In the genomic region with DNA sequence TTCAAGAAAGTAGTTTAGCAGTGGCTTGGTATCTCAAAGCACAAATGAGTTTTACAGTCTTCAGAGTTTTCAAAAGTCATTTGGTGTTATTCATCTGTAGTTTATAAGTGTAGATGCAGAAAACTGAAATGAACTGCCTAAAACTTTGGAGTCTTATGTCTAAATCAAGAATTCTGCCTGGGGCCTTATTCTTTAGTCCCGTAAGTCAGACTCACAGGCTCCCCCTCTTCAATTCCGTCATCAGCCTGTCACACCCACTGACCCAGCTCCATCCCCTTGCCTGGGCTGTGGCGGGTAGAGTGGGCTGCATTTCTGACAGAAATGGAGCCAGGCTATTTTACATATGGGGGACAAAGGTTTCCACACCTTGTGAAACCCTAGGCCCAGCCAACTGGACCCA, we compare ENCODE assay signal across 22 cellular contexts.
"Had no signal": no experiment of that assay in that cellular context is flagged by ENCODE, and none has a peak within 500 bp of the region (broad histone marks: within the 10 kb centered on the region; RNA-seq: fewer than 3 reads in every experiment).

No MANE protein-coding gene starts in this region.

- H3K27ac ChIP-seq: body of pancreas, epithelial cell of prostate, prostate gland, right atrium auricular region, suprapubic skin had no signal

- H3K27ac Mint-ChIP-seq: activated CD4-positive, alpha-beta memory T cell treated with anti-CD3 and anti-CD28 coated beads, Interleukin-2, amount 10 ng/mL, durations not matched to agents 7 days and 5 days; activated CD8-positive, alpha-beta memory T cell treated with anti-CD3 and anti-CD28 coated beads, Interleukin-2, amount 10 ng/mL, durations not matched to agents 7 days and 5 days; activated naive CD8-positive, alpha-beta T cell treated with anti-CD3 and anti-CD28 coated beads, Interleukin-2, amount 10 ng/mL, durations not matched to agents 7 days and 5 days; nephron progenitor cell; stimulated activated naive CD8-positive, alpha-beta T cell treated with anti-CD3 and anti-CD28 coated beads, Interleukin-15, Interleukin-2, amounts not matched to agents 100 ng/mL and 50 ng/mL, for 24 hours; type B pancreatic cell had no signal

- H3K36me3 Mint-ChIP-seq: type B pancreatic cell had no signal

- DNase-seq: activated CD4-positive, alpha-beta memory T cell treated with anti-CD3 and anti-CD28 coated beads, Interleukin-2, amount 10 ng/mL, durations not matched to agents 7 days and 5 days; activated CD4-positive, alpha-beta T cell treated with anti-CD3 and anti-CD28 coated beads for 4 hours; activated CD8-positive, alpha-beta memory T cell treated with anti-CD3 and anti-CD28 coated beads, Interleukin-2, amount 10 ng/mL, durations not matched to agents 7 days and 5 days; activated naive CD8-positive, alpha-beta T cell treated with anti-CD3 and anti-CD28 coated beads, Interleukin-2, amount 10 ng/mL, durations not matched to agents 7 days and 5 days; amygdala; body of pancreas; caudate nucleus; endodermal cell; foreskin melanocyte; head of caudate nucleus; kidney; nephron progenitor cell; nucleus accumbens; T-helper 2 cell had no signal

- ATAC-seq: activated CD8-positive, alpha-beta memory T cell treated with anti-CD3 and anti-CD28 coated beads, Interleukin-2, amount 10 ng/mL, durations not matched to agents 7 days and 5 days; body of pancreas; left lobe of liver had no signal

- H3K27me3 ChIP-seq: body of pancreas, right atrium auricular region, suprapubic skin had no signal

- H3K4me1 ChIP-seq: body of pancreas, prostate gland had no signal

- H3K4me3 ChIP-seq: body of pancreas, lung, prostate gland, right atrium auricular region, suprapubic skin had no signal

- H3K36me3 ChIP-seq: prostate gland, right atrium auricular region, suprapubic skin had no signal

- H3K9me3 Mint-ChIP-seq: activated CD4-positive, alpha-beta memory T cell treated with anti-CD3 and anti-CD28 coated beads, Interleukin-2, amount 10 ng/mL, durations not matched to agents 7 days and 5 days; activated naive CD8-positive, alpha-beta T cell treated with anti-CD3 and anti-CD28 coated beads, Interleukin-2, amount 10 ng/mL, durations not matched to agents 7 days and 5 days; endodermal cell; nephron progenitor cell; stimulated activated naive CD8-positive, alpha-beta T cell treated with anti-CD3 and anti-CD28 coated beads, Interleukin-15, Interleukin-2, amounts not matched to agents 100 ng/mL and 50 ng/mL, for 24 hours; type B pancreatic cell had no signal

- H3K4me3 Mint-ChIP-seq: activated CD4-positive, alpha-beta memory T cell treated with anti-CD3 and anti-CD28 coated beads, Interleukin-2, amount 10 ng/mL, durations not matched to agents 7 days and 5 days; activated CD8-positive, alpha-beta memory T cell treated with anti-CD3 and anti-CD28 coated beads, Interleukin-2, amount 10 ng/mL, durations not matched to agents 7 days and 5 days; activated naive CD8-positive, alpha-beta T cell treated with anti-CD3 and anti-CD28 coated beads, Interleukin-2, amount 10 ng/mL, durations not matched to agents 7 days and 5 days; endodermal cell; nephron progenitor cell; stimulated activated naive CD8-positive, alpha-beta T cell treated with anti-CD3 and anti-CD28 coated beads, Interleukin-15, Interleukin-2, amounts not matched to agents 100 ng/mL and 50 ng/mL, for 24 hours; type B pancreatic cell had no signal

- H3K27me3 Mint-ChIP-seq: activated CD4-positive, alpha-beta memory T cell treated with anti-CD3 and anti-CD28 coated beads, Interleukin-2, amount 10 ng/mL, durations not matched to agents 7 days and 5 days; activated CD8-positive, alpha-beta memory T cell treated with anti-CD3 and anti-CD28 coated beads, Interleukin-2, amount 10 ng/mL, durations not matched to agents 7 days and 5 days; activated naive CD8-positive, alpha-beta T cell treated with anti-CD3 and anti-CD28 coated beads, Interleukin-2, amount 10 ng/mL, durations not matched to agents 7 days and 5 days; stimulated activated naive CD8-positive, alpha-beta T cell treated with anti-CD3 and anti-CD28 coated beads, Interleukin-15, Interleukin-2, amounts not matched to agents 100 ng/mL and 50 ng/mL, for 24 hours; type B pancreatic cell had no signal

- H3K9me3 ChIP-seq: body of pancreas, prostate gland, right atrium auricular region, suprapubic skin had no signal
